ENCODE assay signal across 1 cellular context in the genomic region with DNA sequence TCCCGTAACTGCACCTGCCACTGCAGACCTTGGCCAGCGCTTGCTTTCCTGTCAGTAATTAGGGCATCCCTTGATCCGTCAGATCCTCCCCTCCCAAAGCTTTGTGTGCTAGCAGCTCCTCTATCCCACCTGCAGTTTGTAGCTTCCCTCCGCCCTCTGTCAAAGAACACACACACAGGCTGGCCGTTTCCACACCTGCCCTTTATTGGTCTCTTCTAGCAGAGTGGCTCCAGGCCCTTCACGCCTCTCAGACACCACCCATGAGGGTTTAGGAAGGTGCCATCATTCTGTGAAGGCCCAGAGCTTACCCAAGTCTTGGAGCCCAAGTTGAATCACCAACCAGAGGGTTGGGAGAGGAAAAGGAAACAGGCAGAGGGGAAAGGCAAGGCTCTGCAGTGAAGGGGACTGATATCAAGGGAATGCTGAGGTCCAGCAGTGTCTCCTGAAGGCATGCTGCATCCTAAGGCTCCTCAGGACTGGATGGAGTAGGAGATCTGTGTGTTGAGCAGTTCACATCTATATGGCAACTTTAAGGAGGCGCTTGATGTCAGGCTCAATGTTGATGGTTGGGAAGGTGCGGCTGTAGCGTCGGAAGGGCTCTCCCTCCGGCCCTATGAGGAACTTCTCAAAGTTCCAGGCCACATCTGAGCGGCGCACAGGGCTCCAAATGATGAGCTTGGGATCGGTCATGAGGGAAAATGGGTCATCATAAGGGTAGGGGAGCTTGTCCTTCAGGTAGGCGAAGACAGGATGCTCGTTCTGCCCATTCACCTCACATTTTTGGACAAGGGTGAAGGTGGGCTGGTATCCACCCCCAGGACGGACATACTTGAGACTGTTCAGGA.
A peak's percentile ranks its signal among the peaks of the same experiment; 100 is the strongest.
TF ChIP-seq lines count a peak whose summit lies in the region.

No MANE protein-coding gene starts in this region.

TF ChIP-seq in HepG2, 621 proteins besides CTCF, POLR2A, EP300 and RAD21 (continued from another document):
- TF ChIP-seq, protein P1, sequence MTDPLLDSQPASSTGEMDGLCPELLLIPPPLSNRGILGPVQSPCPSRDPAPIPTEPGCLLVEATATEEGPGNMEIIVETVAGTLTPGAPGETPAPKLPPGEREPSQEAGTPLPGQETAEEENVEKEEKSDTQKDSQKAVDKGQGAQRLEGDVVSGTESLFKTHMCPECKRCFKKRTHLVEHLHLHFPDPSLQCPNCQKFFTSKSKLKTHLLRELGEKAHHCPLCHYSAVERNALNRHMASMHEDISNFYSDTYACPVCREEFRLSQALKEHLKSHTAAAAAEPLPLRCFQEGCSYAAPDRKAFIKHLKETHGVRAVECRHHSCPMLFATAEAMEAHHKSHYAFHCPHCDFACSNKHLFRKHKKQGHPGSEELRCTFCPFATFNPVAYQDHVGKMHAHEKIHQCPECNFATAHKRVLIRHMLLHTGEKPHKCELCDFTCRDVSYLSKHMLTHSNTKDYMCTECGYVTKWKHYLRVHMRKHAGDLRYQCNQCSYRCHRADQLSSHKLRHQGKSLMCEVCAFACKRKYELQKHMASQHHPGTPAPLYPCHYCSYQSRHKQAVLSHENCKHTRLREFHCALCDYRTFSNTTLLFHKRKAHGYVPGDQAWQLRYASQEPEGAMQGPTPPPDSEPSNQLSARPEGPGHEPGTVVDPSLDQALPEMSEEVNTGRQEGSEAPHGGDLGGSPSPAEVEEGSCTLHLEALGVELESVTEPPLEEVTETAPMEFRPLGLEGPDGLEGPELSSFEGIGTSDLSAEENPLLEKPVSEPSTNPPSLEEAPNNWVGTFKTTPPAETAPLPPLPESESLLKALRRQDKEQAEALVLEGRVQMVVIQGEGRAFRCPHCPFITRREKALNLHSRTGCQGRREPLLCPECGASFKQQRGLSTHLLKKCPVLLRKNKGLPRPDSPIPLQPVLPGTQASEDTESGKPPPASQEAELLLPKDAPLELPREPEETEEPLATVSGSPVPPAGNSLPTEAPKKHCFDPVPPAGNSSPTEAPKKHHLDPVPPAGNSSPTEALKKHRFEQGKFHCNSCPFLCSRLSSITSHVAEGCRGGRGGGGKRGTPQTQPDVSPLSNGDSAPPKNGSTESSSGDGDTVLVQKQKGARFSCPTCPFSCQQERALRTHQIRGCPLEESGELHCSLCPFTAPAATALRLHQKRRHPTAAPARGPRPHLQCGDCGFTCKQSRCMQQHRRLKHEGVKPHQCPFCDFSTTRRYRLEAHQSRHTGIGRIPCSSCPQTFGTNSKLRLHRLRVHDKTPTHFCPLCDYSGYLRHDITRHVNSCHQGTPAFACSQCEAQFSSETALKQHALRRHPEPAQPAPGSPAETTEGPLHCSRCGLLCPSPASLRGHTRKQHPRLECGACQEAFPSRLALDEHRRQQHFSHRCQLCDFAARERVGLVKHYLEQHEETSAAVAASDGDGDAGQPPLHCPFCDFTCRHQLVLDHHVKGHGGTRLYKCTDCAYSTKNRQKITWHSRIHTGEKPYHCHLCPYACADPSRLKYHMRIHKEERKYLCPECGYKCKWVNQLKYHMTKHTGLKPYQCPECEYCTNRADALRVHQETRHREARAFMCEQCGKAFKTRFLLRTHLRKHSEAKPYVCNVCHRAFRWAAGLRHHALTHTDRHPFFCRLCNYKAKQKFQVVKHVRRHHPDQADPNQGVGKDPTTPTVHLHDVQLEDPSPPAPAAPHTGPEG (CRISPR knock-in tag; IDR thresholded peaks at IDR 0.05), result 0 out of 2 replicates have a peak, but pooled peaks have one; percentile 15
- TF ChIP-seq YEATS2 (CRISPR knock-in tag; IDR thresholded peaks at IDR 0.05; ENCODE audit: borderline replicate concordance), result 0 out of 2 replicates have a peak, but pooled peaks have one; percentile 8
